ENCODE assay signal across 8 cellular contexts in genomic region chr19:36687214-36688056, GRCh38. TPM values are rescaled to one million over a fixed set of nuclear protein-coding genes. Genes with fewer than 3 reads are reported as not detected.
DNase-seq lines count a peak whose midpoint lies in the region; ATAC-seq and TF ChIP-seq lines count a peak whose summit lies in the region.

Gene ZNF567, plus strand, starts transcription at chr19:36687612. Its CDS starts 7,256 bp downstream, at chr19:36694868.

- TF ChIP-seq POLR2A in right lobe of liver (IDR thresholded peaks at IDR 0.05) = peak; percentile 66

- intact Hi-C loops in activated CD4-positive, alpha-beta memory T cell treated with anti-CD3 and anti-CD28 coated beads for 36 hours (cut with micrococcal nuclease) = loop anchor here (1.0 to 10.0 kb wide), 11 partner anchors 21 to 777 kb away; partner anchors contain the start of genes ZFP82, ZNF260, ZNF345 and ZNF382
- intact Hi-C loops in right lobe of liver (cut with DNase I) = no loop called here

- WGBS in right lobe of liver (ENCODE audit: insufficient coverage, low coverage, low lambda C conversion rate, missing lambda C conversion rate) = under 1% methylated on average over 23 of the region's 69 CpGs

- TF ChIP-seq CTCF in right lobe of liver (IDR thresholded peaks at IDR 0.05) = no peak

- POLR2A ChIA-PET in activated CD4-positive, alpha-beta memory T cell treated with anti-CD3 and anti-CD28 coated beads for 36 hours (lab: Charles Lee) = interaction anchor here (0.6 to 1.7 kb wide), 4 partner anchors 21 to 198 kb away, joined by 3 to 5 read pairs (median 4); partner anchors contain the start of genes ZNF345, ZNF461 and ZNF566

- peaks cover 24% of the 10 kb centered on the region for H3K4me1 Mint-ChIP-seq in activated CD4-positive, alpha-beta memory T cell treated with anti-CD3 and anti-CD28 coated beads for 36 hours (ENCODE audit: low read depth)

- DNase-seq in C1 segment of cervical spinal cord (lab: John Stamatoyannopoulos, UW) (peak; percentile 77 to 97 (median 94)), NCI-H774 (lab: John Stamatoyannopoulos, UW) (peak; percentile 94), right lobe of liver (peak; percentile 98 to 99 (median 98))
- DNase-seq in activated CD4-positive, alpha-beta memory T cell treated with anti-CD3 and anti-CD28 coated beads for 36 hours = peak; percentile 99
- peak; percentile 99 for DNase-seq in stimulated activated CD4-positive, alpha-beta T cell treated with anti-CD3 and anti-CD28 coated beads, Interleukin-4, amount 100 ng/mL, for 24 hours

- peaks cover 23 to 32% of the 10 kb centered on the region in 2 donors for H3K36me3 ChIP-seq in duodenal mucosa (ENCODE audit: control insufficient read depth in 1 of 2, insufficient read depth in 2 of 2, low read length in 2 of 2)
- peaks cover 0 to 19% (median 6%) of the 10 kb centered on the region in 4 donors for H3K36me3 ChIP-seq in right lobe of liver

- peaks cover 20% of the 10 kb centered on the region for H3K9me3 Mint-ChIP-seq in activated CD4-positive, alpha-beta memory T cell treated with anti-CD3 and anti-CD28 coated beads for 36 hours

- H3K4me3 ChIP-seq in duodenal mucosa (ENCODE audit: low read depth in 1 of 2, low read length in 2 of 2) (peak within 1 kb of the TSS; percentile 81 to 100), right lobe of liver (peak within 1 kb of the TSS; percentile 79 to 92 (median 84))

- H3K27ac Mint-ChIP-seq in activated CD4-positive, alpha-beta memory T cell treated with anti-CD3 and anti-CD28 coated beads for 36 hours = peak within 1 kb of the TSS; percentile 90

- H3K4me1 ChIP-seq in duodenal mucosa (ENCODE audit: control insufficient read depth in 1 of 2, insufficient read depth in 2 of 2, low read length in 2 of 2) = peaks cover 11 to 16% of the 10 kb centered on the region in 2 donors
- H3K4me1 ChIP-seq in right lobe of liver = peaks cover 0 to 17% (median 4%) of the 10 kb centered on the region in 4 donors

- peak; percentile 89 for ATAC-seq in GM19351 (IDR thresholded peaks at IDR 0.05; ENCODE audit: unreplicated experiment)
- peak; percentile 91 for ATAC-seq in HG03520 (IDR thresholded peaks at IDR 0.05; ENCODE audit: unreplicated experiment)
- peak; percentile 97 to 99 (median 98) for ATAC-seq in right lobe of liver

- peak within 1 kb of the TSS; percentile 99 for H3K4me3 Mint-ChIP-seq in activated CD4-positive, alpha-beta memory T cell treated with anti-CD3 and anti-CD28 coated beads for 36 hours

- H3K27me3 ChIP-seq in duodenal mucosa (ENCODE audit: control insufficient read depth in 1 of 2, insufficient read depth in 2 of 2, low read length in 2 of 2) (no peaks in the 10 kb centered on the region), right lobe of liver (no peaks in the 10 kb centered on the region)

- no peaks in the 10 kb centered on the region for H3K27me3 Mint-ChIP-seq in activated CD4-positive, alpha-beta memory T cell treated with anti-CD3 and anti-CD28 coated beads for 36 hours

- peak within 1 kb of the TSS; percentile 47 for H3K27ac ChIP-seq in duodenal mucosa (ENCODE audit: low read depth, low read length)
- H3K27ac ChIP-seq in right lobe of liver = peak within 1 kb of the TSS in 2 of 3 donors; percentile 20 to 46

- H3K9ac ChIP-seq in duodenal mucosa (ENCODE audit: low read depth in 1 of 2, low read length in 2 of 2) = peak within 1 kb of the TSS; percentile 81 to 96

- H3K36me3 Mint-ChIP-seq in activated CD4-positive, alpha-beta memory T cell treated with anti-CD3 and anti-CD28 coated beads for 36 hours = peaks cover 57% of the 10 kb centered on the region

- CTCF ChIA-PET in activated CD4-positive, alpha-beta memory T cell treated with anti-CD3 and anti-CD28 coated beads for 36 hours (lab: Charles Lee) = no interaction called here

- peaks cover 17 to 24% of the 10 kb centered on the region in 2 donors for H3K9me3 ChIP-seq in duodenal mucosa (ENCODE audit: control insufficient read depth in 1 of 2, low read length in 2 of 2)
- peaks cover 0 to 4% (median 0%) of the 10 kb centered on the region in 4 donors for H3K9me3 ChIP-seq in right lobe of liver

RNA-seq across cellular contexts. Expression of gene ZNF567, which starts in this region (rescaled TPM):
- total RNA-seq in activated CD4-positive, alpha-beta memory T cell treated with anti-CD3 and anti-CD28 coated beads for 36 hours = 1 to 10 TPM; 4.9 to 5.3 TPM
- total RNA-seq in right lobe of liver = 1 to 10 TPM; 1.1 to 3.4 (median 2.0) TPM

Comparison
In these comparisons a context has a peak if more than half of its experiments do, and no peak if none do; other contexts are left out.
1. Peak in every context shown above with its lines: DNase-seq, ATAC-seq, H3K4me3 ChIP-seq and H3K27ac ChIP-seq.